ENCODE assay signal across 10 cellular contexts in genomic region chr1:221837886-221838285, GRCh38.
DNase-seq lines count a peak whose midpoint lies in the region; ATAC-seq lines count a peak whose summit lies in the region.
"Had no signal": no experiment of that assay in that cellular context is flagged by ENCODE, and none has a peak within 500 bp of the region (broad histone marks: within the 10 kb centered on the region; RNA-seq: fewer than 3 reads in every experiment).

No MANE protein-coding gene starts in this region.

- ATAC-seq in HG02642 (IDR thresholded peaks at IDR 0.05; ENCODE audit: poor library complexity, unreplicated experiment) (peak; percentile 35), HG02759 (IDR thresholded peaks at IDR 0.05; ENCODE audit: unreplicated experiment) (no peak)
- ATAC-seq: left cardiac atrium had no signal

- DNase-seq in activated CD4-positive, alpha-beta T cell treated with anti-CD3 and anti-CD28 coated beads for 48 hours, result peak; percentile 55
- DNase-seq in activated CD4-positive, alpha-beta T cell treated with anti-CD3 and anti-CD28 coated beads, Interleukin-2, amount 50 U/mL, for 4 hours, result no peak
- DNase-seq in UCSD-AML1 (lab: John Stamatoyannopoulos, UW; ENCODE audit: unreplicated experiment), result peak; percentile 19
- peak in 2 of 3 experiments; percentile 6 to 12 for DNase-seq in stimulated activated CD4-positive, alpha-beta T cell treated with anti-CD3 and anti-CD28 coated beads, TNF-alpha, amount 100 ng/mL, for 24 hours (ENCODE audit: low read depth in 3 of 3)
- no peak for DNase-seq in NCI-H1105 treated with DMSO at 0.1 percent for 48 hours (lab: John Stamatoyannopoulos, UW)
- no peak for DNase-seq in glomerular visceral epithelial cell (ENCODE audit: extremely low spot score)
- DNase-seq: left cardiac atrium, retina had no signal

Comparison
In these comparisons a context has a peak if more than half of its experiments do, and no peak if none do; other contexts are left out.
1. DNase-seq: peak in activated CD4-positive, alpha-beta T cell treated with anti-CD3 and anti-CD28 coated beads for 48 hours (single experiment), UCSD-AML1 (single experiment) and stimulated activated CD4-positive, alpha-beta T cell treated with anti-CD3 and anti-CD28 coated beads, TNF-alpha, amount 100 ng/mL, for 24 hours (2 of 3); none in activated CD4-positive, alpha-beta T cell treated with anti-CD3 and anti-CD28 coated beads, Interleukin-2, amount 50 U/mL, for 4 hours (0 of 2), NCI-H1105 treated with DMSO at 0.1 percent for 48 hours (single experiment) and glomerular visceral epithelial cell (single experiment).